30 cellular contexts compared by ENCODE assay signal in the genomic region with DNA sequence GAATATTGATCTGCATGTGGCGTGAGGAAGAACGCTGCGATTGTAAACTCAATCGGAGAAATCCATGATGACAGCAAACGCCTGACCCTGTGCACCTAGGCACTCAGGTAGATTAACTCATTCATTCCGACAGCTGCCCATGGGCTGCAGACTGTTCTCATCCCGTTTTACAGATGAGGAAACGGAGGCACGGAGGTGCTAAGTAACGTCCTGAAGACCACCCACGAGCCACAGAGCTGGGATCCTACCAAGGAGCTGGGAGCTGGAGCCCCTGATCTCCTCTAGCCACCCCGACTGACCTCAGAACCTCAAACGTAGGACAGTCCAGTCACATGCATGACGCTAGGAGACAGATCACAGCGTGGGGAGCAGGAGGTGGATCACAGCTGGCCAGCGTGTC.
"Had no signal": no experiment of that assay in that cellular context is flagged by ENCODE, and none has a peak within 500 bp of the region (broad histone marks: within the 10 kb centered on the region; RNA-seq: fewer than 3 reads in every experiment).

No MANE protein-coding gene starts in this region.

- H3K4me3 ChIP-seq: adrenal gland, MG63 had no signal

- H3K27me3 ChIP-seq: adrenal gland, MG63 had no signal

- H3K36me3 ChIP-seq: adrenal gland, MG63 had no signal

- H3K4me1 ChIP-seq: adrenal gland had no signal

- DNase-seq: activated B cell treated with CpG ODN at 0.5 μM for 24 hours; activated CD4-positive, alpha-beta memory T cell treated with anti-CD3 and anti-CD28 coated beads for 36 hours; activated CD4-positive, alpha-beta T cell treated with anti-CD3 and anti-CD28 coated beads for 4 hours; activated CD4-positive, alpha-beta T cell treated with anti-CD3 and anti-CD28 coated beads, Interleukin-2, amount 50 U/mL, for 1 hour; activated CD4-positive, CD25-positive, alpha-beta regulatory T cell treated with anti-CD3 and anti-CD28 coated beads, Interleukin-2, amount 50 U/mL, for 72 hours; activated CD8-positive, alpha-beta memory T cell treated with anti-CD3 and anti-CD28 coated beads, Interleukin-2, amount 50 U/mL, for 4 hours; activated gamma-delta T cell treated with Interleukin-2 at 50 U/mL for 16 hours; activated naive CD4-positive, alpha-beta T cell treated with anti-CD3 and anti-CD28 coated beads for 36 hours; activated T-cell treated with anti-CD3 and anti-CD28 coated beads for 4 hours; activated T-cell treated with anti-CD3 and anti-CD28 coated beads, Interleukin-2, amount 50 U/mL, for 4 hours; adrenal gland; caudate nucleus; Kasumi-1; KG1; MG63; NCI-H1048; NCI-H1105 treated with DMSO at 0.1 percent for 48 hours; NCI-H1436; NCI-H1694; NCI-H1930; NCI-H2081 treated with DMSO at 0.1 percent for 48 hours; NCI-H345; NCI-H524 treated with DMSO at 0.1 percent for 48 hours; SIG-M5; T-cell; T-helper 17 cell had no signal

- ATAC-seq: activated naive CD4-positive, alpha-beta T cell treated with anti-CD3 and anti-CD28 coated beads, Interleukin-2, amount 50 U/mL, for 72 hours; activated T-cell treated with anti-CD3 and anti-CD28 coated beads, Interleukin-2, amount 50 U/mL, for 4 hours; Panc1; SK-N-SH treated with all-trans-retinoic acid at 6 μM for 48 hours; T-cell; T-helper 17 cell had no signal

- H3K27ac ChIP-seq: adrenal gland, VCaP had no signal

- H3K9me3 ChIP-seq: adrenal gland, MG63 had no signal
